In the genomic region with DNA sequence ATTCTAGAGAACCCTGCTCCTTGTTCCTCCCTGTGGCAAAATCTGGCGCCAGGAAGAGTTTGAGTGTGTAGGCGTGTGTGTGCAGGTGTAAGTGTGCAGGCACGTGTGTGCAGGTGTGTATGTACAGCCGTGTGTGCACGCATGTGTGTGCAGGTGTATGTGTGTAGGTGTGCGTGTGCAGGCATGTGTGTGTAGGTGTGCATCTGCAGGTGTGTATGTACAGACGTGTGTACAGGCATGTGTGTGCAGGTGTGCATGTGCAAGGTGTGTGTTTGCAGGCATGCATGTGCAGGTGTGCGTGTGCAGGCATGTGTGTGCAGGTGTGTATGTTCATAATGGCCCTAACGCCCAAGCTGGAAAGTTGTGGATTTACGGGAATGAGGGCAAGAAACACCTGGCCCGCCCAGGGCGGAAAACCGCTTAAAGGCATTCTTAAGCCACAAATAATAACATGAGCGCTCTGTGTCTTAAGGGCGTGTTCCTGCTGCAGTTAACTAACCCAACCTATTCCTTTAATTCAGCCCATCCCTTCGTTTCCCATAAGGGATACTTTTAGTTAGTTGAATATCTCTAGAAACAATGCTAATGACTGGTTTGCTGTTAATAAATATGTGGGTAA, we compare ENCODE assay signal across 2 cellular contexts.
TF ChIP-seq lines count a peak whose summit lies in the region.

No MANE protein-coding gene starts in this region.

TF ChIP-seq in HEK293, 187 proteins besides CTCF, POLR2A, EP300 and RAD21 (continued from another document and continues in another):
- TF ChIP-seq ZSCAN5A (tag by site-specific recombination; IDR thresholded peaks at IDR 0.05) (no peak), GLIS1 (tag by site-specific recombination; IDR thresholded peaks at IDR 0.05) (no peak), ZNF202 (tag by site-specific recombination; IDR thresholded peaks at IDR 0.05; ENCODE audit: borderline replicate concordance) (no peak), ZNF175 (tag by site-specific recombination; IDR thresholded peaks at IDR 0.05) (no peak), ZBTB48 (tag by site-specific recombination; IDR thresholded peaks at IDR 0.05) (no peak), WT1 (tag by site-specific recombination; IDR thresholded peaks at IDR 0.05) (no peak), ZNF558 (tag by site-specific recombination; IDR thresholded peaks at IDR 0.05) (no peak), ZNF626 (tag by site-specific recombination; IDR thresholded peaks at IDR 0.05) (no peak), REPIN1 (tag by site-specific recombination; IDR thresholded peaks at IDR 0.05; ENCODE audit: low read depth) (no peak), IKZF3 (tag by site-specific recombination; IDR thresholded peaks at IDR 0.05) (no peak), ZNF280D (tag by site-specific recombination; IDR thresholded peaks at IDR 0.05) (no peak), ZNF302 (tag by site-specific recombination; IDR thresholded peaks at IDR 0.05; ENCODE audit: low read depth) (no peak), ZEB2 (tag by site-specific recombination; IDR thresholded peaks at IDR 0.05) (peak; percentile 65; the same call in 1 of the 2 replicates), ZFP69B (tag by site-specific recombination; IDR thresholded peaks at IDR 0.05) (no peak), KLF1 (tag by site-specific recombination; IDR thresholded peaks at IDR 0.05) (no peak), ZFHX2 (tag by site-specific recombination; conservative IDR thresholded peaks at IDR 0.05) (peak; percentile 25; the same call in 1 of the 2 replicates)
- TF ChIP-seq, protein P1, sequence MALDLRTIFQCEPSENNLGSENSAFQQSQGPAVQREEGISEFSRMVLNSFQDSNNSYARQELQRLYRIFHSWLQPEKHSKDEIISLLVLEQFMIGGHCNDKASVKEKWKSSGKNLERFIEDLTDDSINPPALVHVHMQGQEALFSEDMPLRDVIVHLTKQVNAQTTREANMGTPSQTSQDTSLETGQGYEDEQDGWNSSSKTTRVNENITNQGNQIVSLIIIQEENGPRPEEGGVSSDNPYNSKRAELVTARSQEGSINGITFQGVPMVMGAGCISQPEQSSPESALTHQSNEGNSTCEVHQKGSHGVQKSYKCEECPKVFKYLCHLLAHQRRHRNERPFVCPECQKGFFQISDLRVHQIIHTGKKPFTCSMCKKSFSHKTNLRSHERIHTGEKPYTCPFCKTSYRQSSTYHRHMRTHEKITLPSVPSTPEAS (tag by site-specific recombination; IDR thresholded peaks at IDR 0.05) = 0 out of 2 replicates have a peak, but pooled peaks have one; percentile 20
- TF ChIP-seq, protein P2, sequence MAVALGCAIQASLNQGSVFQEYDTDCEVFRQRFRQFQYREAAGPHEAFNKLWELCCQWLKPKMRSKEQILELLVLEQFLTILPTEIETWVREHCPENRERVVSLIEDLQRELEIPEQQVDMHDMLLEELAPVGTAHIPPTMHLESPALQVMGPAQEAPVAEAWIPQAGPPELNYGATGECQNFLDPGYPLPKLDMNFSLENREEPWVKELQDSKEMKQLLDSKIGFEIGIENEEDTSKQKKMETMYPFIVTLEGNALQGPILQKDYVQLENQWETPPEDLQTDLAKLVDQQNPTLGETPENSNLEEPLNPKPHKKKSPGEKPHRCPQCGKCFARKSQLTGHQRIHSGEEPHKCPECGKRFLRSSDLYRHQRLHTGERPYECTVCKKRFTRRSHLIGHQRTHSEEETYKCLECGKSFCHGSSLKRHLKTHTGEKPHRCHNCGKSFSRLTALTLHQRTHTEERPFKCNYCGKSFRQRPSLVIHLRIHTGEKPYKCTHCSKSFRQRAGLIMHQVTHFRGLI (tag by site-specific recombination; IDR thresholded peaks at IDR 0.05) = no peak
- TF ChIP-seq, protein P3, sequence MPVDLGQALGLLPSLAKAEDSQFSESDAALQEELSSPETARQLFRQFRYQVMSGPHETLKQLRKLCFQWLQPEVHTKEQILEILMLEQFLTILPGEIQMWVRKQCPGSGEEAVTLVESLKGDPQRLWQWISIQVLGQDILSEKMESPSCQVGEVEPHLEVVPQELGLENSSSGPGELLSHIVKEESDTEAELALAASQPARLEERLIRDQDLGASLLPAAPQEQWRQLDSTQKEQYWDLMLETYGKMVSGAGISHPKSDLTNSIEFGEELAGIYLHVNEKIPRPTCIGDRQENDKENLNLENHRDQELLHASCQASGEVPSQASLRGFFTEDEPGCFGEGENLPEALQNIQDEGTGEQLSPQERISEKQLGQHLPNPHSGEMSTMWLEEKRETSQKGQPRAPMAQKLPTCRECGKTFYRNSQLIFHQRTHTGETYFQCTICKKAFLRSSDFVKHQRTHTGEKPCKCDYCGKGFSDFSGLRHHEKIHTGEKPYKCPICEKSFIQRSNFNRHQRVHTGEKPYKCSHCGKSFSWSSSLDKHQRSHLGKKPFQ (tag by site-specific recombination; IDR thresholded peaks at IDR 0.05) = peak; percentile 53; the same call in 1 of the 2 replicates
- TF ChIP-seq, protein P4, sequence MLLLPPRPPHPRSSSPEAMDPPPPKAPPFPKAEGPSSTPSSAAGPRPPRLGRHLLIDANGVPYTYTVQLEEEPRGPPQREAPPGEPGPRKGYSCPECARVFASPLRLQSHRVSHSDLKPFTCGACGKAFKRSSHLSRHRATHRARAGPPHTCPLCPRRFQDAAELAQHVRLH (tag by site-specific recombination; IDR thresholded peaks at IDR 0.05) = no peak

TF ChIP-seq in HepG2, 621 proteins besides CTCF, POLR2A, EP300 and RAD21:
- TF ChIP-seq, protein P5, sequence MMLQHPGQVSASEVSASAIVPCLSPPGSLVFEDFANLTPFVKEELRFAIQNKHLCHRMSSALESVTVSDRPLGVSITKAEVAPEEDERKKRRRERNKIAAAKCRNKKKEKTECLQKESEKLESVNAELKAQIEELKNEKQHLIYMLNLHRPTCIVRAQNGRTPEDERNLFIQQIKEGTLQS (CRISPR knock-in tag; IDR thresholded peaks at IDR 0.05) = no peak
- peak; percentile 92; the same call in 1 of the 2 replicates for TF ChIP-seq ZNF761 (CRISPR knock-in tag; conservative IDR thresholded peaks at IDR 0.05)
- TF ChIP-seq ZNF563 (CRISPR knock-in tag; IDR thresholded peaks at IDR 0.05) = no peak
- no peak for TF ChIP-seq ZNF839 (CRISPR knock-in tag; IDR thresholded peaks at IDR 0.05; ENCODE audit: borderline replicate concordance)
- TF ChIP-seq, protein P6, sequence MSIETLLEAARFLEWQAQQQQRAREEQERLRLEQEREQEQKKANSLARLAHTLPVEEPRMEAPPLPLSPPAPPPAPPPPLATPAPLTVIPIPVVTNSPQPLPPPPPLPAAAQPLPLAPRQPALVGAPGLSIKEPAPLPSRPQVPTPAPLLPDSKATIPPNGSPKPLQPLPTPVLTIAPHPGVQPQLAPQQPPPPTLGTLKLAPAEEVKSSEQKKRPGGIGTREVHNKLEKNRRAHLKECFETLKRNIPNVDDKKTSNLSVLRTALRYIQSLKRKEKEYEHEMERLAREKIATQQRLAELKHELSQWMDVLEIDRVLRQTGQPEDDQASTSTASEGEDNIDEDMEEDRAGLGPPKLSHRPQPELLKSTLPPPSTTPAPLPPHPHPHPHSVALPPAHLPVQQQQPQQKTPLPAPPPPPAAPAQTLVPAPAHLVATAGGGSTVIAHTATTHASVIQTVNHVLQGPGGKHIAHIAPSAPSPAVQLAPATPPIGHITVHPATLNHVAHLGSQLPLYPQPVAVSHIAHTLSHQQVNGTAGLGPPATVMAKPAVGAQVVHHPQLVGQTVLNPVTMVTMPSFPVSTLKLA (IDR thresholded peaks at IDR 0.05) = peak; percentile 78
